Comparison of ENCODE assay signal across 5 cellular contexts in genomic region chr20:56968386-56969048, GRCh38.
"Had no signal": no experiment of that assay in that cellular context is flagged by ENCODE, and none has a peak within 500 bp of the region (broad histone marks: within the 10 kb centered on the region; RNA-seq: fewer than 3 reads in every experiment).

No MANE protein-coding gene starts in this region.

- H3K27ac ChIP-seq: GM23248, KMS-11 had no signal

- H3K4me2 ChIP-seq: KMS-11 had no signal

- H3K4me3 ChIP-seq: GM23248 had no signal

- H2AFZ ChIP-seq: GM23248 had no signal

- H3K9ac ChIP-seq: GM23248, KMS-11 had no signal

- DNase-seq: GM23248, HCEC 1CT, IMR-90, KBM-7 had no signal
